ENCODE assay signal across 8 cellular contexts in genomic region chr11:9462172-9462799, GRCh38. TPM values are rescaled to one million over a fixed set of nuclear protein-coding genes. Genes with fewer than 3 reads are reported as not detected.
DNase-seq lines count a peak whose midpoint lies in the region; ATAC-seq and TF ChIP-seq lines count a peak whose summit lies in the region.

No MANE protein-coding gene starts in this region.

- TF ChIP-seq EP300 in sigmoid colon (IDR thresholded peaks at IDR 0.05): no peak

- peaks cover 0 to 27% (median 20%) of the 10 kb centered on the region in 4 donors for H3K4me1 ChIP-seq in sigmoid colon

- ATAC-seq in HG03045 (IDR thresholded peaks at IDR 0.05; ENCODE audit: unreplicated experiment): no peak

- no peaks in the 10 kb centered on the region for H4K20me1 ChIP-seq in SU-DHL-6 (ENCODE audit: low read depth, low read length)

- peak overlapping the region; percentile 0 for H2AFZ ChIP-seq in SU-DHL-6 (ENCODE audit: low read depth, low read length, severe bottlenecking)

- TF ChIP-seq POLR2A in sigmoid colon (IDR thresholded peaks at IDR 0.05): no peak

- H3K9me3 ChIP-seq in SU-DHL-6 (ENCODE audit: insufficient read depth, low read length) (no peaks in the 10 kb centered on the region), sigmoid colon (no peaks in the 10 kb centered on the region)

- H3K27me3 ChIP-seq in SU-DHL-6 (ENCODE audit: low read length) (no peaks in the 10 kb centered on the region), sigmoid colon (no peaks in the 10 kb centered on the region)

- no peaks in the 10 kb centered on the region for H3K9me2 ChIP-seq in SU-DHL-6 (replicated peaks; ENCODE audit: insufficient read depth, low read length)

- intact Hi-C loops in sigmoid colon (cut with DNase I): loop anchor here (5.0 kb wide), 2 partner anchors 100 to 200 kb away; no protein-coding TSS in a partner anchor

- 64 to 77% methylated on average over 16 of the region's 16 CpGs for WGBS in sigmoid colon, 2 donors

- H3F3A ChIP-seq in SU-DHL-6 (ENCODE audit: insufficient read depth): peaks cover 37% of the 10 kb centered on the region

- peaks cover 59% of the 10 kb centered on the region for H3K79me2 ChIP-seq in SU-DHL-6 (ENCODE audit: insufficient read depth, low read length)

- H3K36me3 ChIP-seq in SU-DHL-6 (ENCODE audit: low read length): no peaks in the 10 kb centered on the region
- no peaks in the 10 kb centered on the region for H3K36me3 ChIP-seq in sigmoid colon

- peak overlapping the region; percentile 84 for H3K4me2 ChIP-seq in SU-DHL-6 (ENCODE audit: low read depth, low read length, poor library complexity, severe bottlenecking)

- peak; percentile 34 for DNase-seq in fibroblast of the aortic adventitia (ENCODE audit: low read depth)
- DNase-seq in sigmoid colon: no peak
- DNase-seq in GM10266 (ENCODE audit: extremely low spot score): no peak
- no peak for DNase-seq in NCI-H2029 (lab: John Stamatoyannopoulos, UW)
- no peak for DNase-seq in AG08395 (ENCODE audit: low spot score)

- H3K4me3 ChIP-seq in GM12875 (ENCODE audit: low read depth, low read length): peak overlapping the region; percentile 73
- H3K4me3 ChIP-seq in SU-DHL-6 (ENCODE audit: insufficient read depth, low read length, poor library complexity, severe bottlenecking): peak overlapping the region; percentile 65
- H3K4me3 ChIP-seq in fibroblast of the aortic adventitia (ENCODE audit: low read depth, low read length): peak overlapping the region; percentile 72
- peak overlapping the region; percentile 65 to 95 (median 67) for H3K4me3 ChIP-seq in sigmoid colon

- TF ChIP-seq CTCF in GM12875 (IDR thresholded peaks at IDR 0.05; ENCODE audit: borderline replicate concordance, insufficient read depth, low read depth, low read length) (no peak), SU-DHL-6 (IDR thresholded peaks at IDR 0.05; ENCODE audit: insufficient read depth, low read length, poor library complexity, severe bottlenecking) (no peak), fibroblast of the aortic adventitia (IDR thresholded peaks at IDR 0.05; ENCODE audit: insufficient read depth, low read length) (no peak), sigmoid colon (IDR thresholded peaks at IDR 0.05) (no peak), GM10266 (IDR thresholded peaks at IDR 0.05; ENCODE audit: control insufficient read depth, insufficient read depth, low read depth, missing control alignments) (no peak)

- peak overlapping the region; percentile 82 for H3K9ac ChIP-seq in SU-DHL-6 (ENCODE audit: low read length)

- H3K27ac ChIP-seq in SU-DHL-6 (ENCODE audit: low read depth, low read length): peak overlapping the region; percentile 99
- peak overlapping the region; percentile 95 to 100 (median 96) for H3K27ac ChIP-seq in sigmoid colon

RNA-seq across cellular contexts. Expression of gene ZNF143, which starts 1.5 kb away (rescaled TPM):
- total RNA-seq in fibroblast of the aortic adventitia (ENCODE audit: low replicate concordance) (15.1 and 24.9 TPM in 2 replicates), sigmoid colon (10 to 100 TPM; 20.2 to 48.4 (median 32.4) TPM)
- polyA plus RNA-seq in sigmoid colon: 10 to 100 TPM; 13.2 to 17.7 (median 14.8) TPM
